Comparison of ENCODE assay signal across 9 cellular contexts in the genomic region with DNA sequence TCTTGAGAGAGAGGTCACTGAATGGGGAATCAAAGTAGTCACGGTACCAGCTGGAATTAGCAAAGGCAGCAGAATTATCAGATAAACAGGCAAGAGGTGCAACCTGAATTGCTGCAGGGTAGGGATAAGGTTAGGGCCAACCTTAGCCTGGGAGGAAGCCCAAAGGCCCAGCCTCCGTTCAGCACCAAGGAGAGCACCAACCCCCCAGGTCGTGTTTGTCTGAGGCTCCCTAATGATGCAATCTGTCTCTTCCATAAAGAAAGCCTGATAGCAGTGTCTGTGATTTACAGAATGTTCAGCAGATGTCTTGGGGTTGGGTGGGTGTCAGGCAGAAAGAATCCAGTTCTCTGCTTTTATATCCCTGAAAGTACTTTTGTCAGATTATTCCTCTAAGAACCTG.
A peak's percentile ranks its signal among the peaks of the same experiment; 100 is the strongest.
DNase-seq lines count a peak whose midpoint lies in the region; ATAC-seq and TF ChIP-seq lines count a peak whose summit lies in the region.
"Had no signal": no experiment of that assay in that cellular context is flagged by ENCODE, and none has a peak within 500 bp of the region (broad histone marks: within the 10 kb centered on the region; RNA-seq: fewer than 3 reads in every experiment).

No MANE protein-coding gene starts in this region.

- ATAC-seq in WTC11 (peak; percentile 86), GM18498 (IDR thresholded peaks at IDR 0.05; ENCODE audit: unreplicated experiment) (no peak)
- no peak for ATAC-seq in activated T-cell treated with anti-CD3 and anti-CD28 coated beads, Interleukin-2, amount 50 U/mL, for 72 hours (replicated peaks in 1 of 2)

- H3K4me1 ChIP-seq in Caco-2 = peaks cover 7% of the 10 kb centered on the region; the same call in 1 of the 2 replicates

- no TSS peak for BruUV-seq in Caco-2 (replicated peaks; lab: Mats Ljungman, UMichigan)

- H3K4me3 Mint-ChIP-seq in Caco-2 (ENCODE audit: unreplicated experiment) (no peak overlapping the region), WTC11 (no peak overlapping the region)
- no peak overlapping the region for H3K4me3 Mint-ChIP-seq in activated T-cell treated with anti-CD3 and anti-CD28 coated beads, Interleukin-2, amount 50 U/mL, for 72 hours
- H3K4me3 Mint-ChIP-seq: central memory CD8-positive, alpha-beta T cell had no signal

- no peaks in the 10 kb centered on the region for H3K4me1 Mint-ChIP-seq in Caco-2 (ENCODE audit: low read depth, unreplicated experiment)
- peaks cover 22% of the 10 kb centered on the region for H3K4me1 Mint-ChIP-seq in WTC11
- no peaks in the 10 kb centered on the region for H3K4me1 Mint-ChIP-seq in activated T-cell treated with anti-CD3 and anti-CD28 coated beads, Interleukin-2, amount 50 U/mL, for 72 hours (ENCODE audit: low read depth)

- CTCF ChIA-PET in Caco-2 (lab: Charles Lee) = no interaction called here
- CTCF ChIA-PET in WTC11 (lab: Charles Lee) = no interaction called here

- no peaks in the 10 kb centered on the region for H3K27me3 ChIP-seq in Caco-2 (replicated peaks; ENCODE audit: control insufficient read depth, insufficient read depth, low read length)

- H3K9me3 ChIP-seq in Caco-2 = no peaks in the 10 kb centered on the region

- POLR2A ChIA-PET in Caco-2 (lab: Charles Lee) (no interaction called here), WTC11 (lab: Charles Lee) (no interaction called here)

- intact Hi-C loops in Caco-2 (cut with micrococcal nuclease; ENCODE audit: unreplicated experiment) = loop anchor here (5.0 kb wide), 1 partner anchor 50 kb away; no protein-coding TSS in a partner anchor

- H3K9me3 Mint-ChIP-seq in Caco-2 (ENCODE audit: unreplicated experiment) (no peaks in the 10 kb centered on the region), WTC11 (peaks cover 2% of the 10 kb centered on the region; the same call in 1 of the 2 replicates)
- H3K9me3 Mint-ChIP-seq in activated T-cell treated with anti-CD3 and anti-CD28 coated beads, Interleukin-2, amount 50 U/mL, for 72 hours = no peaks in the 10 kb centered on the region
- H3K9me3 Mint-ChIP-seq: central memory CD8-positive, alpha-beta T cell had no signal

- TF ChIP-seq CTCF in Caco-2 (IDR thresholded peaks at IDR 0.05; ENCODE audit: insufficient read depth in 1 of 2, low read depth in 1 of 2, low read length in 1 of 2, severe bottlenecking in 1 of 2, unreplicated experiment in 1 of 2) (no peak), WTC11 (IDR thresholded peaks at IDR 0.05) (no peak)

- H3K27me3 Mint-ChIP-seq in Caco-2 (ENCODE audit: insufficient read depth, unreplicated experiment) (no peaks in the 10 kb centered on the region), WTC11 (ENCODE audit: low read depth) (no peaks in the 10 kb centered on the region)
- no peaks in the 10 kb centered on the region for H3K27me3 Mint-ChIP-seq in activated T-cell treated with anti-CD3 and anti-CD28 coated beads, Interleukin-2, amount 50 U/mL, for 72 hours (ENCODE audit: low read depth)
- H3K27me3 Mint-ChIP-seq: central memory CD8-positive, alpha-beta T cell had no signal

- DNase-seq in Caco-2 (peak; percentile 72 to 81), HuH-7.5 (ENCODE audit: low spot score) (peak; percentile 21), WTC11 (ENCODE audit: low spot score) (peak; percentile 81), iPS-NIHi7 (ENCODE audit: extremely low spot score) (peak; percentile 84), C1 segment of cervical spinal cord (lab: John Stamatoyannopoulos, UW) (no peak), NK-92 (lab: John Stamatoyannopoulos, UW; ENCODE audit: unreplicated experiment) (no peak)
- DNase-seq in activated T-cell treated with anti-CD3 and anti-CD28 coated beads, Interleukin-2, amount 50 U/mL, for 72 hours = no peak

- H3K36me3 ChIP-seq in Caco-2 (ENCODE audit: control insufficient read depth, insufficient read depth, low read length) = no peaks in the 10 kb centered on the region

- H3K27ac Mint-ChIP-seq in Caco-2 (ENCODE audit: unreplicated experiment) = no peak overlapping the region
- no peak overlapping the region for H3K27ac Mint-ChIP-seq in WTC11
- no peak overlapping the region for H3K27ac Mint-ChIP-seq in activated T-cell treated with anti-CD3 and anti-CD28 coated beads, Interleukin-2, amount 50 U/mL, for 72 hours

- H3K4me3 ChIP-seq in Caco-2 (ENCODE audit: low read depth, low read length) = no peak overlapping the region

- H3K36me3 Mint-ChIP-seq in Caco-2 (ENCODE audit: insufficient read depth, unreplicated experiment) (no peaks in the 10 kb centered on the region), WTC11 (no peaks in the 10 kb centered on the region)
- H3K36me3 Mint-ChIP-seq in activated T-cell treated with anti-CD3 and anti-CD28 coated beads, Interleukin-2, amount 50 U/mL, for 72 hours (ENCODE audit: insufficient read depth in 2 of 2) = peaks cover 2 to 3% of the 10 kb centered on the region in 2 donors

TF ChIP-seq in WTC11, 78 proteins besides CTCF, POLR2A, EP300 and RAD21 (continues in another document):
- no peak for TF ChIP-seq ZNF671 (CRISPR knock-in tag; IDR thresholded peaks at IDR 0.05)
- TF ChIP-seq, protein P1, sequence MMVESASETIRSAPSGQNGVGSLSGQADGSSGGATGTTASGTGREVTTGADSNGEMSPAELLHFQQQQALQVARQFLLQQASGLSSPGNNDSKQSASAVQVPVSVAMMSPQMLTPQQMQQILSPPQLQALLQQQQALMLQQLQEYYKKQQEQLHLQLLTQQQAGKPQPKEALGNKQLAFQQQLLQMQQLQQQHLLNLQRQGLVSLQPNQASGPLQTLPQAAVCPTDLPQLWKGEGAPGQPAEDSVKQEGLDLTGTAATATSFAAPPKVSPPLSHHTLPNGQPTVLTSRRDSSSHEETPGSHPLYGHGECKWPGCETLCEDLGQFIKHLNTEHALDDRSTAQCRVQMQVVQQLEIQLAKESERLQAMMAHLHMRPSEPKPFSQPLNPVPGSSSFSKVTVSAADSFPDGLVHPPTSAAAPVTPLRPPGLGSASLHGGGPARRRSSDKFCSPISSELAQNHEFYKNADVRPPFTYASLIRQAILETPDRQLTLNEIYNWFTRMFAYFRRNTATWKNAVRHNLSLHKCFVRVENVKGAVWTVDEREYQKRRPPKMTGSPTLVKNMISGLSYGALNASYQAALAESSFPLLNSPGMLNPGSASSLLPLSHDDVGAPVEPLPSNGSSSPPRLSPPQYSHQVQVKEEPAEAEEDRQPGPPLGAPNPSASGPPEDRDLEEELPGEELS (CRISPR knock-in tag; IDR thresholded peaks at IDR 0.05) = peak; percentile 83
- no peak for TF ChIP-seq ZNF416 (CRISPR knock-in tag; IDR thresholded peaks at IDR 0.05)
- peak; percentile 88 for TF ChIP-seq ZNF232 (CRISPR knock-in tag; IDR thresholded peaks at IDR 0.05)
- no peak for TF ChIP-seq SOX15 (CRISPR knock-in tag; IDR thresholded peaks at IDR 0.05)
- no peak for TF ChIP-seq FOXJ3 (CRISPR knock-in tag; IDR thresholded peaks at IDR 0.05; ENCODE audit: borderline replicate concordance)
- TF ChIP-seq, protein P2, sequence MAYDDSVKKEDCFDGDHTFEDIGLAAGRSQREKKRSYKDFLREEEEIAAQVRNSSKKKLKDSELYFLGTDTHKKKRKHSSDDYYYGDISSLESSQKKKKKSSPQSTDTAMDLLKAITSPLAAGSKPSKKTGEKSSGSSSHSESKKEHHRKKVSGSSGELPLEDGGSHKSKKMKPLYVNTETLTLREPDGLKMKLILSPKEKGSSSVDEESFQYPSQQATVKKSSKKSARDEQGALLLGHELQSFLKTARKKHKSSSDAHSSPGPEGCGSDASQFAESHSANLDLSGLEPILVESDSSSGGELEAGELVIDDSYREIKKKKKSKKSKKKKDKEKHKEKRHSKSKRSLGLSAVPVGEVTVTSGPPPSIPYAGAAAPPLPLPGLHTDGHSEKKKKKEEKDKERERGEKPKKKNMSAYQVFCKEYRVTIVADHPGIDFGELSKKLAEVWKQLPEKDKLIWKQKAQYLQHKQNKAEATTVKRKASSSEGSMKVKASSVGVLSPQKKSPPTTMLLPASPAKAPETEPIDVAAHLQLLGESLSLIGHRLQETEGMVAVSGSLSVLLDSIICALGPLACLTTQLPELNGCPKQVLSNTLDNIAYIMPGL (CRISPR knock-in tag; IDR thresholded peaks at IDR 0.05) = no peak
- TF ChIP-seq, protein P3, sequence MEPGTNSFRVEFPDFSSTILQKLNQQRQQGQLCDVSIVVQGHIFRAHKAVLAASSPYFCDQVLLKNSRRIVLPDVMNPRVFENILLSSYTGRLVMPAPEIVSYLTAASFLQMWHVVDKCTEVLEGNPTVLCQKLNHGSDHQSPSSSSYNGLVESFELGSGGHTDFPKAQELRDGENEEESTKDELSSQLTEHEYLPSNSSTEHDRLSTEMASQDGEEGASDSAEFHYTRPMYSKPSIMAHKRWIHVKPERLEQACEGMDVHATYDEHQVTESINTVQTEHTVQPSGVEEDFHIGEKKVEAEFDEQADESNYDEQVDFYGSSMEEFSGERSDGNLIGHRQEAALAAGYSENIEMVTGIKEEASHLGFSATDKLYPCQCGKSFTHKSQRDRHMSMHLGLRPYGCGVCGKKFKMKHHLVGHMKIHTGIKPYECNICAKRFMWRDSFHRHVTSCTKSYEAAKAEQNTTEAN (CRISPR knock-in tag; IDR thresholded peaks at IDR 0.05) = no peak
- TF ChIP-seq ZNF219 (CRISPR knock-in tag; IDR thresholded peaks at IDR 0.05; ENCODE audit: borderline replicate concordance) = no peak
- TF ChIP-seq, protein P4, sequence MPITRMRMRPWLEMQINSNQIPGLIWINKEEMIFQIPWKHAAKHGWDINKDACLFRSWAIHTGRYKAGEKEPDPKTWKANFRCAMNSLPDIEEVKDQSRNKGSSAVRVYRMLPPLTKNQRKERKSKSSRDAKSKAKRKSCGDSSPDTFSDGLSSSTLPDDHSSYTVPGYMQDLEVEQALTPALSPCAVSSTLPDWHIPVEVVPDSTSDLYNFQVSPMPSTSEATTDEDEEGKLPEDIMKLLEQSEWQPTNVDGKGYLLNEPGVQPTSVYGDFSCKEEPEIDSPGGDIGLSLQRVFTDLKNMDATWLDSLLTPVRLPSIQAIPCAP (CRISPR knock-in tag; IDR thresholded peaks at IDR 0.05) = no peak
- TF ChIP-seq CREB1 (CRISPR knock-in tag; IDR thresholded peaks at IDR 0.05) = no peak
- TF ChIP-seq, protein P5, sequence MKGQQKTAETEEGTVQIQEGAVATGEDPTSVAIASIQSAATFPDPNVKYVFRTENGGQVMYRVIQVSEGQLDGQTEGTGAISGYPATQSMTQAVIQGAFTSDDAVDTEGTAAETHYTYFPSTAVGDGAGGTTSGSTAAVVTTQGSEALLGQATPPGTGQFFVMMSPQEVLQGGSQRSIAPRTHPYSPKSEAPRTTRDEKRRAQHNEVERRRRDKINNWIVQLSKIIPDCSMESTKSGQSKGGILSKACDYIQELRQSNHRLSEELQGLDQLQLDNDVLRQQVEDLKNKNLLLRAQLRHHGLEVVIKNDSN (CRISPR knock-in tag; IDR thresholded peaks at IDR 0.05) = peak; percentile 42; the same call in 1 of the 2 replicates
- no peak for TF ChIP-seq MYBL2 (CRISPR knock-in tag; IDR thresholded peaks at IDR 0.05)
- peak; percentile 47; the same call in 1 of the 2 replicates for TF ChIP-seq FOXP1 (CRISPR knock-in tag; IDR thresholded peaks at IDR 0.05; ENCODE audit: borderline replicate concordance)
- no peak for TF ChIP-seq NFATC4 (CRISPR knock-in tag; IDR thresholded peaks at IDR 0.05)
- no peak for TF ChIP-seq OVOL2 (CRISPR knock-in tag; IDR thresholded peaks at IDR 0.05; ENCODE audit: borderline replicate concordance)
- TF ChIP-seq HMGA2 (CRISPR knock-in tag; IDR thresholded peaks at IDR 0.05) = no peak

Comparison
In these comparisons a context has a peak if more than half of its experiments do, and no peak if none do; other contexts are left out.
1. DNase-seq: peak in Caco-2 (2 of 2), HuH-7.5 (single experiment), WTC11 (single experiment) and iPS-NIHi7 (single experiment); none in C1 segment of cervical spinal cord (0 of 14), NK-92 (single experiment) and activated T-cell treated with anti-CD3 and anti-CD28 coated beads, Interleukin-2, amount 50 U/mL, for 72 hours (0 of 2).